ENCODE assay signal across 12 cellular contexts in the genomic region with DNA sequence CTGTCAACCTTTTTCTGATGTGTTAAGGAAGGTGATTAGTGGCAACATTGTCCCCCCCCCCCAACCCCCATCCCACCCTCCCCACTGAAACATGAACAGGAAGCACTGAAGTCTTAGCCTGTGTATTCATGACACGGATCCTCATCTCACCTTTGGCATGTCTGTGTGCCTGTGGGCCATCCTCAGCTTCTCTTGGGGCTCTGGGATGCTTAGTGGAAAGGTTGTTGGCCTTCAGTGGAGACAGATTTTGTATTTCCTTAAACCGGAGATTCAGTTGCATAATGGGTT.
DNase-seq lines count a peak whose midpoint lies in the region; ATAC-seq, FAIRE-seq and TF ChIP-seq lines count a peak whose summit lies in the region.
"Had no signal": no experiment of that assay in that cellular context is flagged by ENCODE, and none has a peak within 500 bp of the region (broad histone marks: within the 10 kb centered on the region; RNA-seq: fewer than 3 reads in every experiment).

No MANE protein-coding gene starts in this region.

- no peak overlapping the region for H2AFZ ChIP-seq in MM.1S (ENCODE audit: low read length)

- H3K4me3 ChIP-seq in MM.1S (ENCODE audit: low read length) (peak overlapping the region; percentile 35; the same call in 1 of the 2 replicates), epithelial cell of esophagus (ENCODE audit: low read length) (peak overlapping the region; percentile 5), pancreas (peak overlapping the region in 1 of 4 donors; percentile 25)
- H3K4me3 ChIP-seq: adrenal gland had no signal

- no peaks in the 10 kb centered on the region for H4K20me1 ChIP-seq in MM.1S (ENCODE audit: insufficient read depth, low read length)

- no peak for TF ChIP-seq POLR2A in erythroblast (IDR thresholded peaks at IDR 0.05; ENCODE audit: low read length)

- ATAC-seq in pancreas, result peak in 2 of 4 donors; percentile 41 to 58
- no peak for ATAC-seq in GM21717 (IDR thresholded peaks at IDR 0.05; ENCODE audit: unreplicated experiment)
- no peak for ATAC-seq in GM18520 (IDR thresholded peaks at IDR 0.05; ENCODE audit: unreplicated experiment)

- 6 to 30% methylated on average over 2 of the region's 2 CpGs for WGBS in pancreas, 2 donors

- H3K9ac ChIP-seq in MM.1S (ENCODE audit: low read length), result peak overlapping the region; percentile 40; the same call in 1 of the 2 replicates

- peak overlapping the region; percentile 70 for H3K4me2 ChIP-seq in MM.1S (ENCODE audit: low read depth, low read length)

- peaks cover 12% of the 10 kb centered on the region for H3K4me1 ChIP-seq in MM.1S (ENCODE audit: low read length)
- peaks cover 14 to 38% (median 26%) of the 10 kb centered on the region in 3 donors for H3K4me1 ChIP-seq in pancreas

- peaks cover 3% of the 10 kb centered on the region; the same call in 1 of the 2 replicates for H3K79me2 ChIP-seq in MM.1S (ENCODE audit: low read length)

- FAIRE-seq in pancreas (lab: Jason Lieb, UNC), result no peak

- H3K9me2 ChIP-seq in MM.1S (replicated peaks; ENCODE audit: insufficient read depth, low read length), result no peaks in the 10 kb centered on the region

- DNase-seq in MM.1S (no peak), epithelial cell of esophagus (ENCODE audit: low read depth) (no peak), pancreas (no peak), erythroblast (lab: John Stamatoyannopoulos, UW) (no peak)
- no peak for DNase-seq in stimulated activated CD4-positive, alpha-beta T cell treated with anti-CD3 and anti-CD28 coated beads, Interleukin-4, amount 100 ng/mL, for 24 hours
- DNase-seq: activated CD4-positive, alpha-beta T cell treated with anti-CD3 and anti-CD28 coated beads for 4 hours; activated T-cell treated with anti-CD3 and anti-CD28 coated beads, Interleukin-2, amount 50 U/mL, for 4 hours; NCI-H1436 had no signal

- TF ChIP-seq CTCF in C4-2B (conservative IDR thresholded peaks at IDR 0.05), result no peak
- TF ChIP-seq CTCF in MM.1S (IDR thresholded peaks at IDR 0.05; ENCODE audit: low read length), result no peak
- no peak for TF ChIP-seq CTCF in epithelial cell of esophagus (IDR thresholded peaks at IDR 0.05; ENCODE audit: insufficient read depth, low read depth, low read length, missing control alignments)
- no peak for TF ChIP-seq CTCF in pancreas (IDR thresholded peaks at IDR 0.05)

- H3K27ac ChIP-seq in C4-2B (peak overlapping the region; percentile 84), MM.1S (ENCODE audit: low read length) (peak overlapping the region; percentile 73), pancreas (peak overlapping the region; percentile 9 to 88 (median 72))

- no peaks in the 10 kb centered on the region; the same call in 1 of the 2 replicates for H3F3A ChIP-seq in MM.1S (ENCODE audit: insufficient read depth, low read length)

- H3K27me3 ChIP-seq in MM.1S (replicated peaks; ENCODE audit: insufficient read depth, low read length) (no peaks in the 10 kb centered on the region), pancreas (no peaks in the 10 kb centered on the region)
- H3K27me3 ChIP-seq: adrenal gland had no signal

- intact Hi-C loops in pancreas (cut with DNase I), result no loop called here

- H3K36me3 ChIP-seq in MM.1S (replicated peaks; ENCODE audit: insufficient read depth, low read length) (no peaks in the 10 kb centered on the region), pancreas (no peaks in the 10 kb centered on the region)

- H3K9me3 ChIP-seq in MM.1S (replicated peaks; ENCODE audit: insufficient read depth, low read length), result no peaks in the 10 kb centered on the region
- H3K9me3 ChIP-seq in pancreas, result no peaks in the 10 kb centered on the region
- H3K9me3 ChIP-seq: adrenal gland had no signal
